Comparison of ENCODE assay signal across 15 cellular contexts in genomic region chr16:78666318-78666717, GRCh38.
DNase-seq lines count a peak whose midpoint lies in the region; ATAC-seq, FAIRE-seq and TF ChIP-seq lines count a peak whose summit lies in the region.
"Had no signal": no experiment of that assay in that cellular context is flagged by ENCODE, and none has a peak within 500 bp of the region (broad histone marks: within the 10 kb centered on the region; RNA-seq: fewer than 3 reads in every experiment).

No MANE protein-coding gene starts in this region.

- no peak overlapping the region for H2BK15ac ChIP-seq in mesenchymal stem cell (ENCODE audit: low read depth, poor library complexity, severe bottlenecking)

- H3K79me2 ChIP-seq in K562 (ENCODE audit: control insufficient read depth, insufficient read depth, low read length) = no peaks in the 10 kb centered on the region
- no peaks in the 10 kb centered on the region for H3K79me2 ChIP-seq in trophoblast cell (ENCODE audit: control insufficient read depth, insufficient read depth, low read length, poor library complexity)

- no peak overlapping the region for H3K4me2 ChIP-seq in A549
- no peak overlapping the region for H3K4me2 ChIP-seq in K562 (ENCODE audit: insufficient read depth, low read length)
- H3K4me2 ChIP-seq in trophoblast cell (ENCODE audit: low read length) = no peak overlapping the region
- no peak overlapping the region for H3K4me2 ChIP-seq in mesenchymal stem cell (ENCODE audit: low read length, poor library complexity, severe bottlenecking)

- H2AFZ ChIP-seq in K562 (ENCODE audit: low read depth, low read length) (no peak overlapping the region), trophoblast cell (ENCODE audit: insufficient read depth, low read length, poor library complexity) (no peak overlapping the region), mesenchymal stem cell (ENCODE audit: low read depth, low read length) (no peak overlapping the region)

- no peak overlapping the region for H3K23ac ChIP-seq in trophoblast cell (ENCODE audit: low read length)
- no peak overlapping the region for H3K23ac ChIP-seq in mesenchymal stem cell (ENCODE audit: low read length in 2 of 2)

- no peaks in the 10 kb centered on the region for H3K4me1 ChIP-seq in A549
- no peaks in the 10 kb centered on the region for H3K4me1 ChIP-seq in K562 (replicated peaks in 1 of 2; ENCODE audit: control insufficient read depth in 2 of 2, insufficient read depth in 2 of 2, low read length in 2 of 2)
- peaks cover 3 to 7% of the 10 kb centered on the region in 2 experiments for H3K4me1 ChIP-seq in trophoblast cell (ENCODE audit: control insufficient read depth in 1 of 2, insufficient read depth in 2 of 2, low read length in 2 of 2)
- no peaks in the 10 kb centered on the region for H3K4me1 ChIP-seq in mesenchymal stem cell (ENCODE audit: control insufficient read depth, insufficient read depth, low read depth, low read length)
- H3K4me1 ChIP-seq: HAP-1 had no signal

- H3K27ac ChIP-seq in A549 = no peak overlapping the region
- H3K27ac ChIP-seq in K562 (ENCODE audit: extremely low read depth, low read depth, low read length) = no peak overlapping the region
- H3K27ac ChIP-seq in trophoblast cell (ENCODE audit: low read depth, low read length) = no peak overlapping the region
- no peak overlapping the region for H3K27ac ChIP-seq in mesenchymal stem cell (ENCODE audit: low read length, poor library complexity, severe bottlenecking)
- H3K27ac ChIP-seq: C4-2B had no signal

- H3K9ac ChIP-seq in K562 (ENCODE audit: insufficient read depth in 1 of 2, low read depth in 2 of 2, low read length in 2 of 2) (no peak overlapping the region), trophoblast cell (ENCODE audit: low read length) (no peak overlapping the region), mesenchymal stem cell (ENCODE audit: low read length) (no peak overlapping the region)

- no peak overlapping the region for H4K91ac ChIP-seq in trophoblast cell (ENCODE audit: low read depth, low read length)
- H4K91ac ChIP-seq in mesenchymal stem cell (ENCODE audit: low read length) = no peak overlapping the region

- CTCF ChIA-PET in A549 (lab: Yijun Ruan, JAX) = no interaction called here
- CTCF ChIA-PET in K562 (lab: Yijun Ruan, JAX; ENCODE audit: low intra/inter-chr PET ratio) = no interaction called here

- H3K79me1 ChIP-seq in trophoblast cell (ENCODE audit: low read length) = peaks cover 17% of the 10 kb centered on the region
- H3K79me1 ChIP-seq in mesenchymal stem cell (replicated peaks; ENCODE audit: low read length, poor library complexity, severe bottlenecking) = no peaks in the 10 kb centered on the region

- no peaks in the 10 kb centered on the region for H4K20me1 ChIP-seq in K562 (replicated peaks; ENCODE audit: control insufficient read depth, insufficient read depth, low read length)

- no peaks in the 10 kb centered on the region for H3K9me3 ChIP-seq in A549
- no peaks in the 10 kb centered on the region for H3K9me3 ChIP-seq in K562 (replicated peaks; ENCODE audit: control insufficient read depth, insufficient read depth, low read depth, low read length)
- no peaks in the 10 kb centered on the region for H3K9me3 ChIP-seq in trophoblast cell (ENCODE audit: insufficient read depth, low read depth, low read length)
- H3K9me3 ChIP-seq in mesenchymal stem cell (ENCODE audit: control insufficient read depth, low read length) = no peaks in the 10 kb centered on the region
- H3K9me3 ChIP-seq: Caco-2, HAP-1 had no signal

- H3K36me3 ChIP-seq in K562 (ENCODE audit: control insufficient read depth, insufficient read depth, low read length) (no peaks in the 10 kb centered on the region), trophoblast cell (ENCODE audit: control insufficient read depth in 1 of 2, insufficient read depth in 2 of 2, low read length in 2 of 2) (peaks cover 0 to 2% of the 10 kb centered on the region in 2 experiments), mesenchymal stem cell (ENCODE audit: control insufficient read depth in 1 of 2, insufficient read depth in 2 of 2, low read depth in 1 of 2, low read length in 2 of 2) (no peaks in the 10 kb centered on the region)
- H3K36me3 ChIP-seq: HAP-1 had no signal

- H3K9me1 ChIP-seq in K562 (ENCODE audit: control insufficient read depth, insufficient read depth, low read length) = no peaks in the 10 kb centered on the region

- H2BK120ac ChIP-seq in trophoblast cell (ENCODE audit: insufficient read depth, low read length, poor library complexity) (peak overlapping the region; percentile 30), mesenchymal stem cell (ENCODE audit: low read depth, low read length) (no peak overlapping the region)

- H4K8ac ChIP-seq in trophoblast cell (ENCODE audit: low read depth, low read length) = no peak overlapping the region
- no peak overlapping the region for H4K8ac ChIP-seq in mesenchymal stem cell (ENCODE audit: low read length)

- intact Hi-C loops in K562 (cut with micrococcal nuclease) = no loop called here

- H3K14ac ChIP-seq in trophoblast cell (ENCODE audit: low read length) (no peak overlapping the region), mesenchymal stem cell (ENCODE audit: low read length in 2 of 2) (no peak overlapping the region)

- H2BK5ac ChIP-seq in trophoblast cell (ENCODE audit: low read depth, low read length, poor library complexity) = no peak overlapping the region
- no peak overlapping the region for H2BK5ac ChIP-seq in mesenchymal stem cell (ENCODE audit: low read depth, low read length, poor library complexity, severe bottlenecking)

- 46% methylated on average over 4 of the region's 4 CpGs for WGBS in A549 (ENCODE audit: missing lambda C conversion rate)
- WGBS in K562 (ENCODE audit: insufficient coverage, low coverage, missing lambda C conversion rate) = 0% methylated on average over 4 of the region's 4 CpGs
- no CpG with 5 or more reads among the region's 4 CpGs for WGBS in trophoblast cell (ENCODE audit: extremely low coverage, insufficient coverage, insufficient read length)
- WGBS in mesenchymal stem cell = 70% methylated on average over 3 of the region's 4 CpGs

- H2AK5ac ChIP-seq in trophoblast cell (ENCODE audit: low read length) (no peak overlapping the region), mesenchymal stem cell (ENCODE audit: low read length, severe bottlenecking) (no peak overlapping the region)

- TF ChIP-seq POLR2A in A549 (IDR thresholded peaks at IDR 0.05; ENCODE audit: low read length) (no peak), K562 (conservative IDR thresholded peaks at IDR 0.05) (no peak)

- FAIRE-seq in A549 (lab: Jason Lieb, UNC) = no peak
- FAIRE-seq in K562 (lab: Jason Lieb, UNC) = no peak
- FAIRE-seq: D721Med, G401.6, GM12891, GM19239 had no signal

- H3K18ac ChIP-seq in trophoblast cell (ENCODE audit: low read length) (no peak overlapping the region), mesenchymal stem cell (ENCODE audit: low read depth in 1 of 2, low read length in 2 of 2) (no peak overlapping the region)

- H3K4ac ChIP-seq in trophoblast cell (ENCODE audit: low read depth, low read length) (no peak overlapping the region), mesenchymal stem cell (ENCODE audit: low read depth in 1 of 2, low read length in 2 of 2) (no peak overlapping the region)

- H2BK12ac ChIP-seq in trophoblast cell (ENCODE audit: low read length) = no peak overlapping the region
- no peak overlapping the region for H2BK12ac ChIP-seq in mesenchymal stem cell (ENCODE audit: low read length in 2 of 2)

- TF ChIP-seq EP300 in A549 (IDR thresholded peaks at IDR 0.05) (no peak), K562 (IDR thresholded peaks at IDR 0.05; ENCODE audit: low read length) (no peak)

- TF ChIP-seq CTCF in A549 (IDR thresholded peaks at IDR 0.05) (no peak), K562 (IDR thresholded peaks at IDR 0.05 in 2 of 3, conservative IDR thresholded peaks at IDR 0.05 in 1 of 3; ENCODE audit: insufficient read depth in 2 of 3, low read depth in 1 of 3, low read length in 3 of 3) (no peak)

- BruUV-seq in K562 (replicated peaks; lab: Mats Ljungman, UMichigan) = no TSS peak

- no peak overlapping the region for H3K4me3 ChIP-seq in A549
- H3K4me3 ChIP-seq in K562 = no peak overlapping the region
- H3K4me3 ChIP-seq in trophoblast cell (ENCODE audit: low read depth, low read length) = no peak overlapping the region
- H3K4me3 ChIP-seq in mesenchymal stem cell (ENCODE audit: insufficient read depth in 1 of 2, low read depth in 1 of 2, low read length in 2 of 2) = no peak overlapping the region
- H3K4me3 ChIP-seq: HAP-1 had no signal

- in situ Hi-C loops in K562 (cut with MboI) = no loop called here

- TF ChIP-seq RAD21 in A549 (conservative IDR thresholded peaks at IDR 0.05 in 1 of 2, IDR thresholded peaks at IDR 0.05 in 1 of 2) (no peak), K562 (CRISPR knock-in tag; conservative IDR thresholded peaks at IDR 0.05 in 1 of 2, IDR thresholded peaks at IDR 0.05 in 1 of 2) (no peak)

- no peak overlapping the region for H4K12ac ChIP-seq in trophoblast cell (ENCODE audit: low read depth, low read length)

- H3K27me3 ChIP-seq in K562 (ENCODE audit: control insufficient read depth in 2 of 2, insufficient read depth in 2 of 2, low read length in 2 of 2) (peaks cover 5 to 30% of the 10 kb centered on the region in 2 experiments), trophoblast cell (ENCODE audit: insufficient read depth, low read length) (no peaks in the 10 kb centered on the region), mesenchymal stem cell (ENCODE audit: control insufficient read depth in 1 of 2, insufficient read depth in 1 of 2, low read length in 2 of 2) (no peaks in the 10 kb centered on the region)

- POLR2A ChIA-PET in A549 (lab: Yijun Ruan, JAX) = no interaction called here
- POLR2A ChIA-PET in K562 (lab: Yijun Ruan, JAX) = no interaction called here

- DNase-seq in A549 (ENCODE audit: low read depth in 1 of 2, low spot score in 1 of 2) (no peak), NCI-H82 (lab: John Stamatoyannopoulos, UW) (peak; percentile 84), K562 (ENCODE audit: extremely low read depth in 1 of 4, low spot score in 3 of 4) (no peak), trophoblast cell (no peak), mesenchymal stem cell (no peak), activated gamma-delta T cell (lab: John Stamatoyannopoulos, UW) (no peak)
- DNase-seq: ACHN; Caco-2; CD4-positive, alpha-beta T cell had no signal

- ATAC-seq in A549 (no peak), K562 (no peak)

TF ChIP-seq in K562, 482 proteins besides CTCF, POLR2A, EP300 and RAD21:
- TF ChIP-seq SREBF2 (CRISPR knock-in tag; IDR thresholded peaks at IDR 0.05) = no peak
- peak; percentile 81 for TF ChIP-seq MAFG (tag; conservative IDR thresholded peaks at IDR 0.05)
- TF ChIP-seq DACH1 (IDR thresholded peaks at IDR 0.05; ENCODE audit: partially characterized antibody) = no peak
- peak; percentile 95 for TF ChIP-seq MAFK (IDR thresholded peaks at IDR 0.05; ENCODE audit: low read length)
- TF ChIP-seq ZNF316 (IDR thresholded peaks at IDR 0.05) = peak; percentile 87
- TF ChIP-seq MAFF (IDR thresholded peaks at IDR 0.05; ENCODE audit: low read length) = peak; percentile 92
- TF ChIP-seq C11orf30 (IDR thresholded peaks at IDR 0.05; ENCODE audit: low read depth) = peak; percentile 70
TF ChIP-seq in K562: peak in this region for 5.

Comparison
In these comparisons a context has a peak if more than half of its experiments do, and no peak if none do; other contexts are left out.
1. Of the 35 proteins assayed by ChIP-seq in both K562 and A549: peak only in K562: none; only in A549: none; in both: MAFK; in neither: 34.